1 cellular context compared by ENCODE assay signal in genomic region chr1:230105245-230105753, GRCh38.
TF ChIP-seq lines count a peak whose summit lies in the region.

No MANE protein-coding gene starts in this region.

TF ChIP-seq in HepG2, 621 proteins besides CTCF, POLR2A, EP300 and RAD21 (continued from another document):
- TF ChIP-seq ZC3H13 (CRISPR knock-in tag; IDR thresholded peaks at IDR 0.05) (peak; percentile 57; the same call in 1 of the 2 replicates), ARNTL (CRISPR knock-in tag; IDR thresholded peaks at IDR 0.05) (no peak), REL (CRISPR knock-in tag; conservative IDR thresholded peaks at IDR 0.05) (0 out of 2 replicates have a peak, but pooled peaks have one; percentile 44), PAXIP1 (CRISPR knock-in tag; conservative IDR thresholded peaks at IDR 0.05) (peak; percentile 55; the same call in 1 of the 2 replicates), ZNF547 (CRISPR knock-in tag; IDR thresholded peaks at IDR 0.05) (0 out of 2 replicates have a peak, but pooled peaks have one; percentile 25), ZNF251 (CRISPR knock-in tag; IDR thresholded peaks at IDR 0.05) (no peak), ZNF737 (CRISPR knock-in tag; IDR thresholded peaks at IDR 0.05; ENCODE audit: borderline replicate concordance) (0 out of 2 replicates have a peak, but pooled peaks have one; percentile 69), SAP130 (CRISPR knock-in tag; IDR thresholded peaks at IDR 0.05; ENCODE audit: low read depth) (no peak), EED (CRISPR knock-in tag; IDR thresholded peaks at IDR 0.05) (0 out of 2 replicates have a peak, but pooled peaks have one; percentile 29), CENPT (CRISPR knock-in tag; IDR thresholded peaks at IDR 0.05; ENCODE audit: low read depth) (no peak), REST (IDR thresholded peaks at IDR 0.05; ENCODE audit: borderline replicate concordance in 1 of 2, low read depth in 1 of 2, low read length in 2 of 2) (no peak), LCORL (IDR thresholded peaks at IDR 0.05) (no peak), LCORL (CRISPR knock-in tag; IDR thresholded peaks at IDR 0.05) (0 out of 2 replicates have a peak, but pooled peaks have one; percentile 9), KDM4B (CRISPR knock-in tag; IDR thresholded peaks at IDR 0.05) (0 out of 2 replicates have a peak, but pooled peaks have one; percentile 18), PAF1 (CRISPR knock-in tag; IDR thresholded peaks at IDR 0.05) (no peak), KAT7 (CRISPR knock-in tag; IDR thresholded peaks at IDR 0.05; ENCODE audit: borderline replicate concordance) (no peak), NFIC (IDR thresholded peaks at IDR 0.05; ENCODE audit: low read length) (0 out of 2 replicates have a peak, but pooled peaks have one; percentile 14), ZNF230 (CRISPR knock-in tag; IDR thresholded peaks at IDR 0.05) (0 out of 2 replicates have a peak, but pooled peaks have one; percentile 22), ZBTB2 (CRISPR knock-in tag; IDR thresholded peaks at IDR 0.05; ENCODE audit: low read depth) (peak; percentile 10; the same call in 1 of the 2 replicates), CEBPB (IDR thresholded peaks at IDR 0.05; ENCODE audit: borderline replicate concordance, low read depth, low read length) (0 out of 2 replicates have a peak, but pooled peaks have one; percentile 13), ONECUT2 (CRISPR knock-in tag; IDR thresholded peaks at IDR 0.05) (peak; percentile 56), SNAPC2 (CRISPR knock-in tag; IDR thresholded peaks at IDR 0.05) (0 out of 2 replicates have a peak, but pooled peaks have one; percentile 32)
- TF ChIP-seq, protein P1, sequence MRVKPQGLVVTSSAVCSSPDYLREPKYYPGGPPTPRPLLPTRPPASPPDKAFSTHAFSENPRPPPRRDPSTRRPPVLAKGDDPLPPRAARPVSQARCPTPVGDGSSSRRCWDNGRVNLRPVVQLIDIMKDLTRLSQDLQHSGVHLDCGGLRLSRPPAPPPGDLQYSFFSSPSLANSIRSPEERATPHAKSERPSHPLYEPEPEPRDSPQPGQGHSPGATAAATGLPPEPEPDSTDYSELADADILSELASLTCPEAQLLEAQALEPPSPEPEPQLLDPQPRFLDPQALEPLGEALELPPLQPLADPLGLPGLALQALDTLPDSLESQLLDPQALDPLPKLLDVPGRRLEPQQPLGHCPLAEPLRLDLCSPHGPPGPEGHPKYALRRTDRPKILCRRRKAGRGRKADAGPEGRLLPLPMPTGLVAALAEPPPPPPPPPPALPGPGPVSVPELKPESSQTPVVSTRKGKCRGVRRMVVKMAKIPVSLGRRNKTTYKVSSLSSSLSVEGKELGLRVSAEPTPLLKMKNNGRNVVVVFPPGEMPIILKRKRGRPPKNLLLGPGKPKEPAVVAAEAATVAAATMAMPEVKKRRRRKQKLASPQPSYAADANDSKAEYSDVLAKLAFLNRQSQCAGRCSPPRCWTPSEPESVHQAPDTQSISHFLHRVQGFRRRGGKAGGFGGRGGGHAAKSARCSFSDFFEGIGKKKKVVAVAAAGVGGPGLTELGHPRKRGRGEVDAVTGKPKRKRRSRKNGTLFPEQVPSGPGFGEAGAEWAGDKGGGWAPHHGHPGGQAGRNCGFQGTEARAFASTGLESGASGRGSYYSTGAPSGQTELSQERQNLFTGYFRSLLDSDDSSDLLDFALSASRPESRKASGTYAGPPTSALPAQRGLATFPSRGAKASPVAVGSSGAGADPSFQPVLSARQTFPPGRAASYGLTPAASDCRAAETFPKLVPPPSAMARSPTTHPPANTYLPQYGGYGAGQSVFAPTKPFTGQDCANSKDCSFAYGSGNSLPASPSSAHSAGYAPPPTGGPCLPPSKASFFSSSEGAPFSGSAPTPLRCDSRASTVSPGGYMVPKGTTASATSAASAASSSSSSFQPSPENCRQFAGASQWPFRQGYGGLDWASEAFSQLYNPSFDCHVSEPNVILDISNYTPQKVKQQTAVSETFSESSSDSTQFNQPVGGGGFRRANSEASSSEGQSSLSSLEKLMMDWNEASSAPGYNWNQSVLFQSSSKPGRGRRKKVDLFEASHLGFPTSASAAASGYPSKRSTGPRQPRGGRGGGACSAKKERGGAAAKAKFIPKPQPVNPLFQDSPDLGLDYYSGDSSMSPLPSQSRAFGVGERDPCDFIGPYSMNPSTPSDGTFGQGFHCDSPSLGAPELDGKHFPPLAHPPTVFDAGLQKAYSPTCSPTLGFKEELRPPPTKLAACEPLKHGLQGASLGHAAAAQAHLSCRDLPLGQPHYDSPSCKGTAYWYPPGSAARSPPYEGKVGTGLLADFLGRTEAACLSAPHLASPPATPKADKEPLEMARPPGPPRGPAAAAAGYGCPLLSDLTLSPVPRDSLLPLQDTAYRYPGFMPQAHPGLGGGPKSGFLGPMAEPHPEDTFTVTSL (CRISPR knock-in tag; IDR thresholded peaks at IDR 0.05; ENCODE audit: borderline replicate concordance) = peak; percentile 13; the same call in 1 of the 2 replicates
- TF ChIP-seq, protein P2, sequence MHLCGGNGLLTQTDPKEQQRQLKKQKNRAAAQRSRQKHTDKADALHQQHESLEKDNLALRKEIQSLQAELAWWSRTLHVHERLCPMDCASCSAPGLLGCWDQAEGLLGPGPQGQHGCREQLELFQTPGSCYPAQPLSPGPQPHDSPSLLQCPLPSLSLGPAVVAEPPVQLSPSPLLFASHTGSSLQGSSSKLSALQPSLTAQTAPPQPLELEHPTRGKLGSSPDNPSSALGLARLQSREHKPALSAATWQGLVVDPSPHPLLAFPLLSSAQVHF (CRISPR knock-in tag; IDR thresholded peaks at IDR 0.05) = 0 out of 2 replicates have a peak, but pooled peaks have one; percentile 35
- TF ChIP-seq, protein P3, sequence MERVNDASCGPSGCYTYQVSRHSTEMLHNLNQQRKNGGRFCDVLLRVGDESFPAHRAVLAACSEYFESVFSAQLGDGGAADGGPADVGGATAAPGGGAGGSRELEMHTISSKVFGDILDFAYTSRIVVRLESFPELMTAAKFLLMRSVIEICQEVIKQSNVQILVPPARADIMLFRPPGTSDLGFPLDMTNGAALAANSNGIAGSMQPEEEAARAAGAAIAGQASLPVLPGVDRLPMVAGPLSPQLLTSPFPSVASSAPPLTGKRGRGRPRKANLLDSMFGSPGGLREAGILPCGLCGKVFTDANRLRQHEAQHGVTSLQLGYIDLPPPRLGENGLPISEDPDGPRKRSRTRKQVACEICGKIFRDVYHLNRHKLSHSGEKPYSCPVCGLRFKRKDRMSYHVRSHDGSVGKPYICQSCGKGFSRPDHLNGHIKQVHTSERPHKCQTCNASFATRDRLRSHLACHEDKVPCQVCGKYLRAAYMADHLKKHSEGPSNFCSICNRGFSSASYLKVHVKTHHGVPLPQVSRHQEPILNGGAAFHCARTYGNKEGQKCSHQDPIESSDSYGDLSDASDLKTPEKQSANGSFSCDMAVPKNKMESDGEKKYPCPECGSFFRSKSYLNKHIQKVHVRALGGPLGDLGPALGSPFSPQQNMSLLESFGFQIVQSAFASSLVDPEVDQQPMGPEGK (CRISPR knock-in tag; IDR thresholded peaks at IDR 0.05) = peak; percentile 51
- TF ChIP-seq, protein P4, sequence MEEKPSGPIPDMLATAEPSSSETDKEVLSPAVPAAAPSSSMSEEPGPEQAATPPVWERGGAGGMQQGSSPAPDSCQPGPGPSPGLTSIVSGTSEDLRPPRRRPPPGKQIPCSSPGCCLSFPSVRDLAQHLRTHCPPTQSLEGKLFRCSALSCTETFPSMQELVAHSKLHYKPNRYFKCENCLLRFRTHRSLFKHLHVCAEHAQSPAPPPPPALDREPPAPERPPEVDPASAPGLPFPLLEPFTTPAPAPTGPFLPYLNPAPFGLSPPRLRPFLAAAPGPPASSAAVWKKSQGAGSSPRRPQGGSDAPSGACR (CRISPR knock-in tag; IDR thresholded peaks at IDR 0.05) = 0 out of 2 replicates have a peak, but pooled peaks have one; percentile 48
